In the genomic region with DNA sequence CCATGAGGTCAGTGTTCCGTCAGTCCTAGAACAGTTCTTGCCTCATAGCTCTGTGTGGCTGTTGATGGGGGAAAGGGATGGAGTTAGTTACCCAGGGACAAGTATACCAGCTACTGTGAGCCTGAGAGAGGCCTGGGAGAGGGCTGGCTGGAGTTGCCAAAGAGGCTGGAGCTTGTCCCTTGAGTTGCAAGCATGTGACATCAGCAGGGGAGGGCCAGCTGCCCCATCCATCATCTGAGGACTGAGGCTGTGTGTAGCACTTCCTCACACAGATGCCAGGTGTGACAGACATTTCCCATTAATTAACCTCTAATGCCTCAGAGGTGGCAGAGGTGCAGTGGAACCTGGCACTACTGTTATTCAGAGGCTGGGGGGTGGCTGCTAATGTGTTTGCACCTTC, we compare ENCODE assay signal across 25 cellular contexts.
A peak's percentile ranks its signal among the peaks of the same experiment; 100 is the strongest.
DNase-seq lines count a peak whose midpoint lies in the region; ATAC-seq and TF ChIP-seq lines count a peak whose summit lies in the region.
"Had no signal": no experiment of that assay in that cellular context is flagged by ENCODE, and none has a peak within 500 bp of the region (broad histone marks: within the 10 kb centered on the region; RNA-seq: fewer than 3 reads in every experiment).

No MANE protein-coding gene starts in this region.

- no peak overlapping the region for H3K27ac ChIP-seq in BLaER1
- no peak overlapping the region for H3K27ac ChIP-seq in HEK293 (ENCODE audit: extremely low read depth, low read depth, low read length)
- H3K27ac ChIP-seq in foreskin keratinocyte, result no peak overlapping the region
- no peak overlapping the region for H3K27ac ChIP-seq in esophagus muscularis mucosa (replicated peaks in 1 of 4)
- H3K27ac ChIP-seq: adrenal gland, breast epithelium, hepatocyte, KMS-11, lower lobe of right lung, skin epidermis, testis had no signal

- ATAC-seq in foreskin keratinocyte, result no peak
- ATAC-seq: lower lobe of right lung; stimulated activated effector memory CD8-positive, alpha-beta T cell treated with anti-CD3 and anti-CD28 coated beads, Interleukin-12 subunit alpha, Interleukin-12 subunit beta, amount 100 ng/mL, for 72 hours had no signal

- POLR2A ChIA-PET in HEK293 (lab: Yijun Ruan, JAX), result no interaction called here

- peak overlapping the region; percentile 53 for H3K4me2 ChIP-seq in BLaER1
- H3K4me2 ChIP-seq: hepatocyte, KMS-11 had no signal

- H3K9ac ChIP-seq in BLaER1, result peak overlapping the region; percentile 8; the same call in 1 of the 2 replicates
- H3K9ac ChIP-seq: KMS-11 had no signal

- intact Hi-C loops in esophagus muscularis mucosa (cut with DNase I), result no loop called here

- H3K4me1 ChIP-seq in BLaER1 (peaks cover 100% of the 10 kb centered on the region), HEK293 (ENCODE audit: control insufficient read depth, insufficient read depth, low read length) (no peaks in the 10 kb centered on the region), foreskin keratinocyte (no peaks in the 10 kb centered on the region), esophagus muscularis mucosa (no peaks in the 10 kb centered on the region)
- H3K4me1 ChIP-seq: adrenal gland, breast epithelium, lower lobe of right lung, testis had no signal

- no peak for TF ChIP-seq CTCF in HEK293 (tag by site-specific recombination; IDR thresholded peaks at IDR 0.05)
- TF ChIP-seq CTCF in foreskin keratinocyte (conservative IDR thresholded peaks at IDR 0.05), result no peak
- TF ChIP-seq CTCF in esophagus muscularis mucosa (IDR thresholded peaks at IDR 0.05), result no peak

- H3K4me3 ChIP-seq in BLaER1 (no peak overlapping the region), HEK293 (ENCODE audit: low read depth, low read length) (no peak overlapping the region), esophagus muscularis mucosa (no peak overlapping the region)
- H3K4me3 ChIP-seq: adrenal gland, breast epithelium, hepatocyte, lower lobe of right lung, skin epidermis, testis had no signal

- peak; percentile 75 for DNase-seq in cerebellar cortex (ENCODE audit: low spot score)
- DNase-seq in medulla oblongata (ENCODE audit: extremely low spot score), result peak; percentile 65
- DNase-seq in foreskin keratinocyte, result no peak
- DNase-seq in effector CD8-positive, alpha-beta T cell (lab: John Stamatoyannopoulos, UW), result no peak
- no peak for DNase-seq in esophagus muscularis mucosa (ENCODE audit: extremely low spot score)
- no peak for DNase-seq in AML-193 (lab: John Stamatoyannopoulos, UW)
- DNase-seq: activated CD4-positive, alpha-beta memory T cell treated with anti-CD3 and anti-CD28 coated beads, Interleukin-2, amount 10 ng/mL, durations not matched to agents 7 days and 5 days; activated naive CD4-positive, alpha-beta T cell; activated T-cell treated with anti-CD3 and anti-CD28 coated beads for 4 hours; CD4-positive, alpha-beta memory T cell; GDM1; immature natural killer cell; lower lobe of right lung; NCI-H2081 treated with DMSO at 0.1 percent for 48 hours; stimulated activated CD4-positive, alpha-beta T cell treated with anti-CD3 and anti-CD28 coated beads, Interleukin-1b, Interleukin-23, amount 100 ng/mL, for 48 hours; T1000; testis had no signal

- H3K36me3 ChIP-seq in BLaER1 (peaks cover 93% of the 10 kb centered on the region), HEK293 (ENCODE audit: control insufficient read depth in 2 of 2, insufficient read depth in 1 of 2, low read length in 2 of 2) (no peaks in the 10 kb centered on the region), esophagus muscularis mucosa (no peaks in the 10 kb centered on the region)
- H3K36me3 ChIP-seq: adrenal gland, breast epithelium, lower lobe of right lung had no signal

- no peak for TF ChIP-seq POLR2A in esophagus muscularis mucosa (IDR thresholded peaks at IDR 0.05; ENCODE audit: low read depth)

- H3K9me3 ChIP-seq in BLaER1 (no peaks in the 10 kb centered on the region), HEK293 (ENCODE audit: control insufficient read depth, insufficient read depth, low read depth, low read length) (no peaks in the 10 kb centered on the region), esophagus muscularis mucosa (no peaks in the 10 kb centered on the region)
- H3K9me3 ChIP-seq: adrenal gland, breast epithelium, lower lobe of right lung, testis had no signal

- CTCF ChIA-PET in HEK293 (lab: Yijun Ruan, JAX), result no interaction called here

- no peak for TF ChIP-seq EP300 in esophagus muscularis mucosa (IDR thresholded peaks at IDR 0.05)

- H3K27me3 ChIP-seq in BLaER1 (no peaks in the 10 kb centered on the region), foreskin keratinocyte (peaks cover 14% of the 10 kb centered on the region), esophagus muscularis mucosa (peaks cover 0 to 29% (median 0%) of the 10 kb centered on the region in 4 donors)
- H3K27me3 ChIP-seq: hepatocyte, testis had no signal

- 65% methylated on average over 1 of the region's 1 CpG for WGBS in esophagus muscularis mucosa

- H4K20me1 ChIP-seq in BLaER1, result peaks cover 100% of the 10 kb centered on the region

TF ChIP-seq in HEK293, 187 proteins besides CTCF, POLR2A, EP300 and RAD21:
- TF ChIP-seq ZNF626 (tag by site-specific recombination; IDR thresholded peaks at IDR 0.05) (no peak), ZNF391 (tag by site-specific recombination; IDR thresholded peaks at IDR 0.05; ENCODE audit: borderline replicate concordance, low read depth) (no peak), ZBTB20 (tag by site-specific recombination; IDR thresholded peaks at IDR 0.05) (0 out of 2 replicates have a peak, but pooled peaks have one; percentile 45)
- TF ChIP-seq, protein P1, sequence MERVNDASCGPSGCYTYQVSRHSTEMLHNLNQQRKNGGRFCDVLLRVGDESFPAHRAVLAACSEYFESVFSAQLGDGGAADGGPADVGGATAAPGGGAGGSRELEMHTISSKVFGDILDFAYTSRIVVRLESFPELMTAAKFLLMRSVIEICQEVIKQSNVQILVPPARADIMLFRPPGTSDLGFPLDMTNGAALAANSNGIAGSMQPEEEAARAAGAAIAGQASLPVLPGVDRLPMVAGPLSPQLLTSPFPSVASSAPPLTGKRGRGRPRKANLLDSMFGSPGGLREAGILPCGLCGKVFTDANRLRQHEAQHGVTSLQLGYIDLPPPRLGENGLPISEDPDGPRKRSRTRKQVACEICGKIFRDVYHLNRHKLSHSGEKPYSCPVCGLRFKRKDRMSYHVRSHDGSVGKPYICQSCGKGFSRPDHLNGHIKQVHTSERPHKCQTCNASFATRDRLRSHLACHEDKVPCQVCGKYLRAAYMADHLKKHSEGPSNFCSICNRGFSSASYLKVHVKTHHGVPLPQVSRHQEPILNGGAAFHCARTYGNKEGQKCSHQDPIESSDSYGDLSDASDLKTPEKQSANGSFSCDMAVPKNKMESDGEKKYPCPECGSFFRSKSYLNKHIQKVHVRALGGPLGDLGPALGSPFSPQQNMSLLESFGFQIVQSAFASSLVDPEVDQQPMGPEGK (tag by site-specific recombination; IDR thresholded peaks at IDR 0.05), result no peak

Comparison
In these comparisons a context has a peak if more than half of its experiments do, and no peak if none do; other contexts are left out.
1. DNase-seq: peak in cerebellar cortex (single experiment) and medulla oblongata (single experiment); none in foreskin keratinocyte (0 of 2), effector CD8-positive, alpha-beta T cell (single experiment), esophagus muscularis mucosa (single experiment) and AML-193 (0 of 2).